ENCODE assay signal across 1 cellular context in the genomic region with DNA sequence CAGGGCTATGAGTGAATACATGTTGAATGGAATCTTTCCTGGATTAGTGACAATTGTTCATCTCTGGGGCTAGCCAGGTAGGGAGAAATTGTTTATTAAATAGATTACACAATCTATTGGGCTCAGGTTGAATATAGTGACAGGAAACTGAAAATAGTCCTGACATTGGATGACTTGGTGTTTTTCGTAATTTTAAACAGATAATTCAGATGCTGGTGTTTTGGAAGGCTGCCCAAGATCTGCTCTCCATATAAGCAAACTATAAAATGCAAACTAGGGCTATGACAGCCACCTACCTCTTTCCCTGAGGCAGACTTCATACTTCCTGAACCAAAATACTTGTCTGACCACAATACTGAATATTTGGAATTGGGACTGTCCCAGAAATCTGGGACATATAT.
TF ChIP-seq lines count a peak whose summit lies in the region.

No MANE protein-coding gene starts in this region.

TF ChIP-seq in HCT116, 20 proteins besides CTCF, POLR2A, EP300 and RAD21 (continued from another document):
- TF ChIP-seq, protein P1, sequence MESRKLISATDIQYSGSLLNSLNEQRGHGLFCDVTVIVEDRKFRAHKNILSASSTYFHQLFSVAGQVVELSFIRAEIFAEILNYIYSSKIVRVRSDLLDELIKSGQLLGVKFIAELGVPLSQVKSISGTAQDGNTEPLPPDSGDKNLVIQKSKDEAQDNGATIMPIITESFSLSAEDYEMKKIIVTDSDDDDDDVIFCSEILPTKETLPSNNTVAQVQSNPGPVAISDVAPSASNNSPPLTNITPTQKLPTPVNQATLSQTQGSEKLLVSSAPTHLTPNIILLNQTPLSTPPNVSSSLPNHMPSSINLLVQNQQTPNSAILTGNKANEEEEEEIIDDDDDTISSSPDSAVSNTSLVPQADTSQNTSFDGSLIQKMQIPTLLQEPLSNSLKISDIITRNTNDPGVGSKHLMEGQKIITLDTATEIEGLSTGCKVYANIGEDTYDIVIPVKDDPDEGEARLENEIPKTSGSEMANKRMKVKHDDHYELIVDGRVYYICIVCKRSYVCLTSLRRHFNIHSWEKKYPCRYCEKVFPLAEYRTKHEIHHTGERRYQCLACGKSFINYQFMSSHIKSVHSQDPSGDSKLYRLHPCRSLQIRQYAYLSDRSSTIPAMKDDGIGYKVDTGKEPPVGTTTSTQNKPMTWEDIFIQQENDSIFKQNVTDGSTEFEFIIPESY (IDR thresholded peaks at IDR 0.05; ENCODE audit: extremely low read depth, insufficient replicate concordance, low read length) = no peak
- TF ChIP-seq SP1 (IDR thresholded peaks at IDR 0.05; ENCODE audit: low read depth) = no peak
- no peak for TF ChIP-seq CEBPB (IDR thresholded peaks at IDR 0.05; ENCODE audit: low read depth)
- no peak for TF ChIP-seq FOSL1 (IDR thresholded peaks at IDR 0.05; ENCODE audit: low read depth)
